Comparison of ENCODE assay signal across 8 cellular contexts in the genomic region with DNA sequence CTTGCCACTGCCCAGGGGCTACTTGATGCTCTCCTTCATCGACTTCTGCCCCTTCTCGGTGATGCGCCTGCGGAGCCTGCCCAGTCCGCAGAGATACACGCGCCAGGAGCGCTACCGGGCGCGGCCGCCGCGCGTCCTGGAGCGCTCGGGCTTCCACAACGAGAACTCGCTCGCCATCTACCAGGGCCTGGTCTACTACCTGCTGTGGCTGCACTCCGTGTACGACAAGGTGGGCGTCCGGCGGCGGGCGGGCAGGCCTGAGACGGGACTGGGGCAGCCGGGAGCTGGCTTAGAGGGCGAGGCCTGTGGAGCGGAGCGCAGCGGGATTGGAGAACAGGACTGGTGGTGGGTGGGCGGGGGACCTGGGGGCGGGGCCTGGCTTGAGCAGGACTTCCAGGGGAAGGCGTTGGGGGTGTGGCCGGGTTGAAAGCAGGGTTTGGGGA. TPM values are rescaled to one million over a fixed set of nuclear protein-coding genes. Genes with fewer than 3 reads are reported as not detected.
DNase-seq lines count a peak whose midpoint lies in the region; ATAC-seq and TF ChIP-seq lines count a peak whose summit lies in the region.

No MANE protein-coding gene starts in this region.

- H3K4me3 ChIP-seq in coronary artery = peak overlapping the region; percentile 79

- H3K27ac ChIP-seq in coronary artery = peak overlapping the region in 1 of 2 donors; percentile 62

- peak; percentile 57 for DNase-seq in CMK (ENCODE audit: low read depth)
- peak; percentile 61 for DNase-seq in HCEC 1CT
- peak; percentile 98 for DNase-seq in NCI-H345 (lab: John Stamatoyannopoulos, UW)
- peak; percentile 54 to 63 for DNase-seq in activated CD4-positive, alpha-beta T cell treated with anti-CD3 and anti-CD28 coated beads for 4 hours
- no peak for DNase-seq in coronary artery (ENCODE audit: low spot score)
- no peak for DNase-seq in left lobe of liver (ENCODE audit: low spot score)
- DNase-seq in stimulated activated CD4-positive, alpha-beta T cell treated with anti-CD3 and anti-CD28 coated beads, Interleukin-1b, Interleukin-23, amount 100 ng/mL, for 4 hours (ENCODE audit: low read depth in 2 of 2) = peak; percentile 37 to 60
- DNase-seq in GF-D8 (lab: John Stamatoyannopoulos, UW) = no peak

- peak; percentile 73 for ATAC-seq in left lobe of liver

- no peak for TF ChIP-seq CTCF in coronary artery (IDR thresholded peaks at IDR 0.05)

RNA-seq across cellular contexts. Expression of a gene that starts 12.7 kb away (rescaled TPM):
- 62.5 TPM for total RNA-seq in left lobe of liver

RNA-seq across cellular contexts. Expression of a gene that starts 26.0 kb away (rescaled TPM):
- 4.0 TPM for total RNA-seq in left lobe of liver

RNA-seq across cellular contexts. Expression of a gene that starts 26.2 kb away (rescaled TPM):
- not detected for total RNA-seq in left lobe of liver

RNA-seq across cellular contexts. Expression of a gene that starts 26.8 kb away (rescaled TPM):
- total RNA-seq in left lobe of liver = 0.30 TPM

RNA-seq across cellular contexts. Expression of a gene that starts 41.2 kb away (rescaled TPM):
- total RNA-seq in left lobe of liver = 8.7 TPM

Comparison
In these comparisons a context has a peak if more than half of its experiments do, and no peak if none do; other contexts are left out.
1. DNase-seq: peak in CMK (single experiment), HCEC 1CT (single experiment), NCI-H345 (single experiment), activated CD4-positive, alpha-beta T cell treated with anti-CD3 and anti-CD28 coated beads for 4 hours (2 of 2) and stimulated activated CD4-positive, alpha-beta T cell treated with anti-CD3 and anti-CD28 coated beads, Interleukin-1b, Interleukin-23, amount 100 ng/mL, for 4 hours (2 of 2); none in coronary artery (single experiment), left lobe of liver (single experiment) and GF-D8 (single experiment).